Comparison of ENCODE assay signal across 10 cellular contexts in the genomic region with DNA sequence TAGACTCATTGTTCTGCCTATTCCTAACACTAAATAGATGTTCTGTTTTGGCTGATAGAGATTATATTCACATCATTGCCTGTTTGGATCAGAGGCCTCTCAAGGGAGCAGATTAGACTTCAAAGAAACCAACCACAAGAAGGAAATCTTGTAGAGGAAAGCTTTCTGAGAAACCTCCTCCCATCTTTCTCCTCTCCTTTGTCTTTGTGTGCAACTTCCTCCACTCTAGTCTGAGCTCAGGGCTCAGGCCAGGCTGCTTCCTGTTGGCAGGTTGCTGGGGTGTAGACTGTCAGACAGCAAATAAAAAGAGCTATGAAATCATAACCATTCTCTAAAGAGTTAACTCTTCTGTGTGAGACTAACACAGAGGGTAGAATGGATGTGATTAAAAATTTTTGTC.
DNase-seq lines count a peak whose midpoint lies in the region; ATAC-seq and TF ChIP-seq lines count a peak whose summit lies in the region.
"Had no signal": no experiment of that assay in that cellular context is flagged by ENCODE, and none has a peak within 500 bp of the region (broad histone marks: within the 10 kb centered on the region; RNA-seq: fewer than 3 reads in every experiment).

No MANE protein-coding gene starts in this region.

- H3K27me3 ChIP-seq in dorsolateral prefrontal cortex (peaks cover 0 to 3% (median 0%) of the 10 kb centered on the region in 45 donors), upper lobe of left lung (no peaks in the 10 kb centered on the region)
- H3K27me3 ChIP-seq: right lobe of liver had no signal

- TF ChIP-seq POLR2A in upper lobe of left lung (IDR thresholded peaks at IDR 0.05) = no peak

- H3K36me3 ChIP-seq in upper lobe of left lung = no peaks in the 10 kb centered on the region
- H3K36me3 ChIP-seq: right lobe of liver had no signal

- no peak for ATAC-seq in upper lobe of left lung (ENCODE audit: low FRiP score in 2 of 2)
- no peak for ATAC-seq in sciatic nerve
- ATAC-seq: right lobe of liver had no signal

- H3K27ac Mint-ChIP-seq in dendritic cell treated with granulocyte-macrophage colony-stimulating factor and Interleukin-4, amounts not matched to agents 40 ng/mL and 50 ng/mL, for 4 days = peak overlapping the region; percentile 42
- H3K27ac Mint-ChIP-seq in stimulated activated naive CD8-positive, alpha-beta T cell treated with anti-CD3 and anti-CD28 coated beads, Interleukin-15, Interleukin-2, amounts not matched to agents 100 ng/mL and 50 ng/mL, for 24 hours = peak overlapping the region; percentile 57

- TF ChIP-seq EP300 in upper lobe of left lung (IDR thresholded peaks at IDR 0.05) = no peak

- peaks cover 8% of the 10 kb centered on the region for H3K9me3 Mint-ChIP-seq in dendritic cell treated with granulocyte-macrophage colony-stimulating factor and Interleukin-4, amounts not matched to agents 40 ng/mL and 50 ng/mL, for 4 days
- no peaks in the 10 kb centered on the region for H3K9me3 Mint-ChIP-seq in stimulated activated naive CD8-positive, alpha-beta T cell treated with anti-CD3 and anti-CD28 coated beads, Interleukin-15, Interleukin-2, amounts not matched to agents 100 ng/mL and 50 ng/mL, for 24 hours

- no peaks in the 10 kb centered on the region for H3K9me3 ChIP-seq in upper lobe of left lung
- H3K9me3 ChIP-seq: right lobe of liver had no signal

- intact Hi-C loops in dendritic cell treated with granulocyte-macrophage colony-stimulating factor and Interleukin-4, amounts not matched to agents 40 ng/mL and 50 ng/mL, for 4 days (cut with micrococcal nuclease) = no loop called here
- intact Hi-C loops in dorsolateral prefrontal cortex (cut with DNase I) (no loop called here), sciatic nerve (cut with DNase I) (no loop called here)

- H3K4me3 Mint-ChIP-seq in dendritic cell treated with granulocyte-macrophage colony-stimulating factor and Interleukin-4, amounts not matched to agents 40 ng/mL and 50 ng/mL, for 4 days = no peak overlapping the region
- peak overlapping the region; percentile 31 for H3K4me3 Mint-ChIP-seq in stimulated activated naive CD8-positive, alpha-beta T cell treated with anti-CD3 and anti-CD28 coated beads, Interleukin-15, Interleukin-2, amounts not matched to agents 100 ng/mL and 50 ng/mL, for 24 hours

- DNase-seq in activated naive CD4-positive, alpha-beta T cell treated with Interleukin-2 at 50 U/mL for 16 hours = peak; percentile 8
- DNase-seq in activated naive CD4-positive, alpha-beta T cell treated with anti-CD3 and anti-CD28 coated beads, Interleukin-2, amount 50 U/mL, for 16 hours = no peak
- DNase-seq in activated CD4-positive, alpha-beta T cell treated with anti-CD3 and anti-CD28 coated beads for 4 hours = peak; percentile 42 to 43
- DNase-seq in dorsolateral prefrontal cortex (no peak), upper lobe of left lung (no peak), sciatic nerve (ENCODE audit: low spot score) (no peak)
- DNase-seq: right lobe of liver, SW 1271 had no signal

- no peaks in the 10 kb centered on the region for H3K4me1 ChIP-seq in upper lobe of left lung
- H3K4me1 ChIP-seq: right lobe of liver had no signal

- H3K36me3 Mint-ChIP-seq in dendritic cell treated with granulocyte-macrophage colony-stimulating factor and Interleukin-4, amounts not matched to agents 40 ng/mL and 50 ng/mL, for 4 days (ENCODE audit: low read depth) = peaks cover 23% of the 10 kb centered on the region
- no peaks in the 10 kb centered on the region for H3K36me3 Mint-ChIP-seq in stimulated activated naive CD8-positive, alpha-beta T cell treated with anti-CD3 and anti-CD28 coated beads, Interleukin-15, Interleukin-2, amounts not matched to agents 100 ng/mL and 50 ng/mL, for 24 hours (ENCODE audit: low read depth)

- no peak overlapping the region for H3K4me3 ChIP-seq in dorsolateral prefrontal cortex
- no peak overlapping the region for H3K4me3 ChIP-seq in upper lobe of left lung
- H3K4me3 ChIP-seq: right lobe of liver had no signal

- no peak overlapping the region for H3K27ac ChIP-seq in dorsolateral prefrontal cortex
- no peak overlapping the region for H3K27ac ChIP-seq in upper lobe of left lung
- H3K27ac ChIP-seq: right lobe of liver had no signal

- no peaks in the 10 kb centered on the region for H3K27me3 Mint-ChIP-seq in dendritic cell treated with granulocyte-macrophage colony-stimulating factor and Interleukin-4, amounts not matched to agents 40 ng/mL and 50 ng/mL, for 4 days
- H3K27me3 Mint-ChIP-seq in stimulated activated naive CD8-positive, alpha-beta T cell treated with anti-CD3 and anti-CD28 coated beads, Interleukin-15, Interleukin-2, amounts not matched to agents 100 ng/mL and 50 ng/mL, for 24 hours = no peaks in the 10 kb centered on the region

- peaks cover 9% of the 10 kb centered on the region for H3K4me1 Mint-ChIP-seq in dendritic cell treated with granulocyte-macrophage colony-stimulating factor and Interleukin-4, amounts not matched to agents 40 ng/mL and 50 ng/mL, for 4 days (ENCODE audit: low read depth)
- H3K4me1 Mint-ChIP-seq in stimulated activated naive CD8-positive, alpha-beta T cell treated with anti-CD3 and anti-CD28 coated beads, Interleukin-15, Interleukin-2, amounts not matched to agents 100 ng/mL and 50 ng/mL, for 24 hours (ENCODE audit: low read depth) = peaks cover 19% of the 10 kb centered on the region

- TF ChIP-seq CTCF in dorsolateral prefrontal cortex (IDR thresholded peaks at IDR 0.05 in 54 of 56, conservative IDR thresholded peaks at IDR 0.05 in 2 of 56; ENCODE audit: low read depth in 1 of 56, partially characterized antibody in 56 of 56) (no peak), upper lobe of left lung (IDR thresholded peaks at IDR 0.05) (no peak)

Comparison
In these comparisons a context has a peak if more than half of its experiments do, and no peak if none do; other contexts are left out.
1. DNase-seq: peak in activated naive CD4-positive, alpha-beta T cell treated with Interleukin-2 at 50 U/mL for 16 hours (single experiment) and activated CD4-positive, alpha-beta T cell treated with anti-CD3 and anti-CD28 coated beads for 4 hours (2 of 2); none in activated naive CD4-positive, alpha-beta T cell treated with anti-CD3 and anti-CD28 coated beads, Interleukin-2, amount 50 U/mL, for 16 hours (single experiment), dorsolateral prefrontal cortex (0 of 10), upper lobe of left lung (0 of 2) and sciatic nerve (single experiment).